In genomic region chr16:72434159-72434558, GRCh38 we compare ENCODE assay signal across 17 cellular contexts.
DNase-seq lines count a peak whose midpoint lies in the region; TF ChIP-seq lines count a peak whose summit lies in the region.
"Had no signal": no experiment of that assay in that cellular context is flagged by ENCODE, and none has a peak within 500 bp of the region (broad histone marks: within the 10 kb centered on the region; RNA-seq: fewer than 3 reads in every experiment).

No MANE protein-coding gene starts in this region.

- no peak overlapping the region for H3K4me3 ChIP-seq in HFF-Myc (replicated peaks; ENCODE audit: low read depth, low read length)
- H3K4me3 ChIP-seq in adipocyte (ENCODE audit: low read length), result peak overlapping the region; percentile 48
- no peak overlapping the region for H3K4me3 ChIP-seq in lower leg skin (ENCODE audit: low read depth, poor library complexity, severe bottlenecking)
- no peak overlapping the region for H3K4me3 ChIP-seq in smooth muscle cell
- H3K4me3 ChIP-seq: left lung, vagina had no signal

- H3K79me2 ChIP-seq in smooth muscle cell (ENCODE audit: low read depth), result no peaks in the 10 kb centered on the region

- no peak overlapping the region for H3K4me2 ChIP-seq in smooth muscle cell

- H3K27me3 ChIP-seq in adipocyte (replicated peaks; ENCODE audit: control insufficient read depth, insufficient read depth, low read length), result no peaks in the 10 kb centered on the region
- H3K27me3 ChIP-seq in smooth muscle cell (ENCODE audit: low read depth), result no peaks in the 10 kb centered on the region
- H3K27me3 ChIP-seq: left lung, vagina had no signal

- no peak overlapping the region for H3K4me3 Mint-ChIP-seq in type B pancreatic cell
- H3K4me3 Mint-ChIP-seq: activated CD4-positive, alpha-beta T cell treated with anti-CD3 and anti-CD28 coated beads for 36 hours; activated T-helper 1 cell treated with anti-CD3 and anti-CD28 coated beads, Interleukin-12 subunit alpha, Interleukin-12 subunit beta, Interleukin-2, Interleukin-4 antibody, amounts not matched to agents 30 ng/mL and 10 ng/mL and 1 ng/mL, durations not matched to agents 14 hours and 24 hours and 36 hours; B cell had no signal

- no peak for TF ChIP-seq POLR2A in lower leg skin (IDR thresholded peaks at IDR 0.05)

- peaks cover 29% of the 10 kb centered on the region for H3K9me3 ChIP-seq in adipocyte (ENCODE audit: control insufficient read depth, low read length)
- peaks cover 21% of the 10 kb centered on the region for H3K9me3 ChIP-seq in smooth muscle cell (replicated peaks; ENCODE audit: low read depth)

- TF ChIP-seq CTCF in HFF-Myc (IDR thresholded peaks at IDR 0.05; ENCODE audit: low read depth, low read length, missing control alignments) (no peak), type B pancreatic cell (conservative IDR thresholded peaks at IDR 0.05) (no peak), lower leg skin (IDR thresholded peaks at IDR 0.05) (no peak), smooth muscle cell (IDR thresholded peaks at IDR 0.05; ENCODE audit: borderline replicate concordance, insufficient read depth, poor library complexity, severe bottlenecking) (no peak)

- H3K4me1 ChIP-seq in adipocyte (ENCODE audit: control insufficient read depth, insufficient read depth, low read length), result no peaks in the 10 kb centered on the region
- no peaks in the 10 kb centered on the region for H3K4me1 ChIP-seq in smooth muscle cell (ENCODE audit: low read depth)
- H3K4me1 ChIP-seq: left lung, vagina had no signal

- 93 to 100% methylated on average over 2 of the region's 2 CpGs for WGBS in lower leg skin, 2 donors
- 91% methylated on average over 2 of the region's 2 CpGs for WGBS in smooth muscle cell (ENCODE audit: low lambda C conversion rate)

- H3F3A ChIP-seq in smooth muscle cell (ENCODE audit: low read depth), result no peaks in the 10 kb centered on the region

- no peak overlapping the region for H3K9ac ChIP-seq in adipocyte (ENCODE audit: low read length)
- no peak overlapping the region for H3K9ac ChIP-seq in smooth muscle cell (ENCODE audit: low read depth)

- peaks cover 24% of the 10 kb centered on the region for H3K9me3 Mint-ChIP-seq in type B pancreatic cell

- H3K36me3 ChIP-seq in adipocyte (ENCODE audit: control insufficient read depth, insufficient read depth, low read length, severe bottlenecking) (no peaks in the 10 kb centered on the region), smooth muscle cell (ENCODE audit: low read depth) (peaks cover 6% of the 10 kb centered on the region)
- H3K36me3 ChIP-seq: left lung, vagina had no signal

- no peak overlapping the region for H2AFZ ChIP-seq in smooth muscle cell (ENCODE audit: low read depth)

- no peaks in the 10 kb centered on the region for H4K20me1 ChIP-seq in smooth muscle cell (ENCODE audit: low read depth)

- no peak overlapping the region for H3K27ac Mint-ChIP-seq in type B pancreatic cell
- H3K27ac Mint-ChIP-seq: activated CD4-positive, alpha-beta T cell treated with anti-CD3 and anti-CD28 coated beads for 36 hours; activated T-helper 1 cell treated with anti-CD3 and anti-CD28 coated beads, Interleukin-12 subunit alpha, Interleukin-12 subunit beta, Interleukin-2, Interleukin-4 antibody, amounts not matched to agents 30 ng/mL and 10 ng/mL and 1 ng/mL, durations not matched to agents 14 hours and 24 hours and 36 hours; B cell; brain had no signal

- H3K36me3 Mint-ChIP-seq in type B pancreatic cell, result peaks cover 10% of the 10 kb centered on the region

- H3K27me3 Mint-ChIP-seq in type B pancreatic cell, result no peaks in the 10 kb centered on the region
- H3K27me3 Mint-ChIP-seq: activated CD4-positive, alpha-beta T cell treated with anti-CD3 and anti-CD28 coated beads for 36 hours; B cell had no signal

- no peak overlapping the region for H3K27ac ChIP-seq in smooth muscle cell (ENCODE audit: low read depth)
- H3K27ac ChIP-seq: left lung, vagina had no signal

- intact Hi-C loops in lower leg skin (cut with DNase I; ENCODE audit: low total_unique reads), result no loop called here

- no peaks in the 10 kb centered on the region for H3K4me1 Mint-ChIP-seq in type B pancreatic cell (ENCODE audit: unreplicated experiment)
- H3K4me1 Mint-ChIP-seq: activated CD4-positive, alpha-beta T cell treated with anti-CD3 and anti-CD28 coated beads for 36 hours; B cell; brain had no signal

- DNase-seq in A172 (ENCODE audit: low spot score) (peak; percentile 14), HFF-Myc (ENCODE audit: extremely low read depth, low read depth) (peak; percentile 33), adipocyte (ENCODE audit: low read depth) (peak; percentile 4), fibroblast of the conjunctiva (ENCODE audit: low read depth) (peak; percentile 16), amygdala (lab: John Stamatoyannopoulos, UW) (no peak), type B pancreatic cell (ENCODE audit: extremely low spot score, unreplicated experiment) (no peak), lower leg skin (ENCODE audit: low spot score in 2 of 2) (no peak), smooth muscle cell (lab: John Stamatoyannopoulos, UW; ENCODE audit: unreplicated experiment) (no peak)
- DNase-seq: activated CD4-positive, alpha-beta T cell treated with anti-CD3 and anti-CD28 coated beads for 36 hours; GF-D8; left lung; NCI-H1105; nucleus accumbens had no signal

Comparison
In these comparisons a context has a peak if more than half of its experiments do, and no peak if none do; other contexts are left out.
1. DNase-seq: peak in A172 (single experiment), HFF-Myc (single experiment), adipocyte (single experiment) and fibroblast of the conjunctiva (single experiment); none in amygdala (0 of 56), type B pancreatic cell (single experiment), lower leg skin (0 of 2) and smooth muscle cell (single experiment).